In genomic region chr9:130110596-130111021, GRCh38 we compare ENCODE assay signal across 15 cellular contexts. TPM values are rescaled to one million over a fixed set of nuclear protein-coding genes. Genes with fewer than 3 reads are reported as not detected.
A peak's percentile ranks its signal among the peaks of the same experiment; 100 is the strongest.
DNase-seq lines count a peak whose midpoint lies in the region; ATAC-seq and TF ChIP-seq lines count a peak whose summit lies in the region.
"Had no signal": no experiment of that assay in that cellular context is flagged by ENCODE, and none has a peak within 500 bp of the region (broad histone marks: within the 10 kb centered on the region; RNA-seq: fewer than 3 reads in every experiment).

No MANE protein-coding gene starts in this region.

- peak overlapping the region; percentile 39 for H3K27ac ChIP-seq in AG04450 (ENCODE audit: low read depth, low read length)
- peak overlapping the region in 1 of 2 donors; percentile 20 for H3K27ac ChIP-seq in ovary
- H3K27ac ChIP-seq: neural progenitor cell, SJSA1, thoracic aorta, VCaP had no signal

- H3K4me1 ChIP-seq in ovary (ENCODE audit: insufficient read depth): peaks cover 4% of the 10 kb centered on the region
- H3K4me1 ChIP-seq: neural progenitor cell had no signal

- H3K27me3 ChIP-seq in AG04450 (ENCODE audit: control insufficient read depth, insufficient read depth, low read length) (no peaks in the 10 kb centered on the region), ovary (no peaks in the 10 kb centered on the region)
- H3K27me3 ChIP-seq: neural progenitor cell, SJSA1 had no signal

- POLR2A ChIA-PET in AG04450 (lab: Yijun Ruan, JAX): no interaction called here

- H3K4me3 ChIP-seq in AG04450 (ENCODE audit: low read depth, low read length) (no peak overlapping the region), ovary (no peak overlapping the region)
- H3K4me3 ChIP-seq: neural progenitor cell, SJSA1, thoracic aorta had no signal

- TF ChIP-seq EP300 in ovary (IDR thresholded peaks at IDR 0.05): no peak

- TF ChIP-seq CTCF in AG04450 (IDR thresholded peaks at IDR 0.05; ENCODE audit: low read depth, low read length) (no peak), ovary (IDR thresholded peaks at IDR 0.05) (no peak)

- no peak for ATAC-seq in GM18867 (IDR thresholded peaks at IDR 0.05; ENCODE audit: unreplicated experiment)

- 28 to 48% (median 28%) methylated on average over 7 of the region's 7 CpGs for WGBS in ovary, 3 donors

- DNase-seq in AG04450 (ENCODE audit: low read depth, low spot score): no peak
- DNase-seq in LHCN-M2 (ENCODE audit: low read depth): peak; percentile 18
- peak; percentile 56 for DNase-seq in dermis blood vessel endothelial cell
- DNase-seq in ovary: peak; percentile 38 to 68 (median 56)
- no peak for DNase-seq in stimulated activated naive CD4-positive, alpha-beta T cell (lab: John Stamatoyannopoulos, UW)
- DNase-seq in NCI-H2081 treated with DMSO at 0.1 percent for 48 hours (lab: John Stamatoyannopoulos, UW): no peak
- DNase-seq in stimulated activated naive CD4-positive, alpha-beta T cell treated with Interleukin-2 at 50 U/mL for 16 hours (lab: John Stamatoyannopoulos, UW): no peak
- DNase-seq: activated naive CD8-positive, alpha-beta T cell treated with anti-CD3 and anti-CD28 coated beads, Interleukin-2, amount 10 ng/mL, durations not matched to agents 7 days and 5 days; MM.1S; NK-92 treated with Interleukin-12 subunit alpha and Interleukin-12 subunit beta, amount 100 ng/mL, for 24 hours had no signal

- intact Hi-C loops in ovary (cut with DNase I): loop anchor here in 2 of 4 donors (5.0 to 10.0 kb wide), 2 partner anchors 117 to 574 kb away; no protein-coding TSS in a partner anchor

- H3K36me3 ChIP-seq in ovary: no peaks in the 10 kb centered on the region
- H3K36me3 ChIP-seq: neural progenitor cell had no signal

- TF ChIP-seq POLR2A in ovary (IDR thresholded peaks at IDR 0.05): no peak

- CTCF ChIA-PET in AG04450 (lab: Charles Lee): interaction anchor here (2.5 to 5.2 kb wide), 2 partner anchors 129 to 132 kb away, joined by 10 to 112 read pairs; no protein-coding TSS in a partner anchor

- H3K9me3 ChIP-seq in AG04450 (ENCODE audit: control insufficient read depth, insufficient read depth, low read length): no peaks in the 10 kb centered on the region
- no peaks in the 10 kb centered on the region for H3K9me3 ChIP-seq in ovary
- H3K9me3 ChIP-seq: SJSA1, thoracic aorta had no signal

RNA-seq across cellular contexts. Expression of gene GPR107, which starts 56.9 kb away (rescaled TPM):
- polyA plus RNA-seq in AG04450 (2011; rRNA removed) (39.3 and 45.1 TPM in 2 replicates), ovary (10 to 100 TPM; 16.3 to 44.0 TPM)
- polyA minus RNA-seq in AG04450 (2011; rRNA and poly(A)+ RNA removed): 32.8 and 40.5 TPM in 2 replicates
- total RNA-seq in LHCN-M2 (2014; rRNA removed) (17.7 and 20.3 TPM in 2 replicates), dermis blood vessel endothelial cell (29.3 and 167 TPM in 2 replicates), ovary (10 to 100 TPM; 11.6 to 34.4 (median 28.3) TPM)
- polyA plus RNA-seq in LHCN-M2 (2012): 21.3 TPM

Comparison
In these comparisons a context has a peak if more than half of its experiments do, and no peak if none do; other contexts are left out.
1. DNase-seq: peak in LHCN-M2 (single experiment), dermis blood vessel endothelial cell (single experiment) and ovary (5 of 5); none in AG04450 (single experiment), stimulated activated naive CD4-positive, alpha-beta T cell (0 of 6), NCI-H2081 treated with DMSO at 0.1 percent for 48 hours (single experiment) and stimulated activated naive CD4-positive, alpha-beta T cell treated with Interleukin-2 at 50 U/mL for 16 hours (single experiment).